8 cellular contexts compared by ENCODE assay signal in genomic region chr9:96449522-96449843, GRCh38. TPM values are rescaled to one million over a fixed set of nuclear protein-coding genes. Genes with fewer than 3 reads are reported as not detected.
A peak's percentile ranks its signal among the peaks of the same experiment; 100 is the strongest.
DNase-seq lines count a peak whose midpoint lies in the region; ATAC-seq and TF ChIP-seq lines count a peak whose summit lies in the region.

No MANE protein-coding gene starts in this region.

- peak overlapping the region; percentile 3 for H3K27ac Mint-ChIP-seq in endothelial cell (ENCODE audit: unreplicated experiment)

- H3K4me3 Mint-ChIP-seq in endothelial cell (ENCODE audit: unreplicated experiment) = peak overlapping the region; percentile 86

- peak; percentile 23 for ATAC-seq in GM21786 (IDR thresholded peaks at IDR 0.05; ENCODE audit: unreplicated experiment)

- peaks cover under 1% of the 10 kb centered on the region for H3K36me3 ChIP-seq in neuron (ENCODE audit: insufficient read depth, low read length)

- H3K4me3 ChIP-seq in GM08714 (ENCODE audit: low read length) (peak overlapping the region; percentile 49; the same call in 1 of the 2 replicates), neuron (ENCODE audit: low read length) (peak overlapping the region; percentile 58)

- H3K27me3 Mint-ChIP-seq in endothelial cell (ENCODE audit: unreplicated experiment) = peaks cover 6% of the 10 kb centered on the region

- no peaks in the 10 kb centered on the region for H3K9me3 ChIP-seq in neuron (ENCODE audit: low read length)

- H3K4me1 ChIP-seq in neuron (ENCODE audit: insufficient read depth, low read length) = peaks cover 20% of the 10 kb centered on the region

- H3K4me1 Mint-ChIP-seq in endothelial cell (ENCODE audit: unreplicated experiment) = peaks cover 6% of the 10 kb centered on the region

- H3K27me3 ChIP-seq in neuron (ENCODE audit: insufficient read depth, low read length) = no peaks in the 10 kb centered on the region

- H3K9me3 Mint-ChIP-seq in endothelial cell (ENCODE audit: unreplicated experiment) = no peaks in the 10 kb centered on the region

- DNase-seq in NOMO-1 (lab: John Stamatoyannopoulos, UW; ENCODE audit: unreplicated experiment in 2 of 2) (peak; percentile 47), endothelial cell (ENCODE audit: low spot score) (no peak), SKM-1 treated with dmso at 0.1 percent for 144 hours (lab: John Stamatoyannopoulos, UW; ENCODE audit: unreplicated experiment) (no peak), NCI-H187 treated with DMSO at 0.1 percent for 48 hours (lab: John Stamatoyannopoulos, UW) (no peak), amniotic stem cell (lab: John Stamatoyannopoulos, UW) (no peak)

- peak overlapping the region; percentile 22 for H2AFZ ChIP-seq in neuron (ENCODE audit: low read depth, low read length)

- TF ChIP-seq CTCF in endothelial cell (IDR thresholded peaks at IDR 0.05; ENCODE audit: unreplicated experiment) = no peak

- H3K36me3 Mint-ChIP-seq in endothelial cell (ENCODE audit: low read depth, unreplicated experiment) = peaks cover 4% of the 10 kb centered on the region

RNA-seq across cellular contexts. Expression of gene HABP4, which starts 0.5 kb away (rescaled TPM):
- total RNA-seq in endothelial cell (ENCODE audit: unreplicated experiment) = 7.5 TPM

RNA-seq across cellular contexts. Expression of gene ZNF367, which starts 31.3 kb away (rescaled TPM):
- 2.2 TPM for total RNA-seq in endothelial cell (ENCODE audit: unreplicated experiment)

Comparison
In these comparisons a context has a peak if more than half of its experiments do, and no peak if none do; other contexts are left out.
1. DNase-seq: peak in NOMO-1 (2 of 2); none in endothelial cell (single experiment), SKM-1 treated with dmso at 0.1 percent for 144 hours (single experiment), NCI-H187 treated with DMSO at 0.1 percent for 48 hours (single experiment) and amniotic stem cell (single experiment).